ENCODE assay signal across 20 cellular contexts in the genomic region with DNA sequence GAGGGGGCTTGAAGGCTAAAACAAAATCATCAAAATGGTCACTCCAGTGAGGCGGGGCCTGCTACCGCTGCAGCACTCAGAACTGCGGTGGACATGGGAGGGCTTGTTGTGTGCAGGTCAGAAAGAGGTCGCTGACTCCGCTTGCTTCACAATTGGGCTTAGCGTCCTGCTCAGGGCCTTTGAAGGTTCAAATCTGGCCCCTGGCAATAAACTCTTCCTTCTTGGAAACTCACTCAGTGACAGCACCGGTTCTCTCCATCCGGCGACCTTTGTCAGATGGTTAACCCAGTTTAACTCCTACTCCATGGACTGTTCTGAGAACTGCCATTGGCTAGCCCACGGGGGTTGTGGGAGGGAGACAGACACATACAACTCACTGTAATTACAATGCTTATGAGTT. TPM values are rescaled to one million over a fixed set of nuclear protein-coding genes. Genes with fewer than 3 reads are reported as not detected.
DNase-seq lines count a peak whose midpoint lies in the region; ATAC-seq and TF ChIP-seq lines count a peak whose summit lies in the region.
"Had no signal": no experiment of that assay in that cellular context is flagged by ENCODE, and none has a peak within 500 bp of the region (broad histone marks: within the 10 kb centered on the region; RNA-seq: fewer than 3 reads in every experiment).

No MANE protein-coding gene starts in this region.

- H2BK20ac ChIP-seq in IMR-90 (ENCODE audit: low read depth, low read length): no peak overlapping the region

- peak overlapping the region; percentile 58 for H2AK9ac ChIP-seq in IMR-90 (replicated peaks; ENCODE audit: low read depth, low read length, poor library complexity)

- H3K18ac ChIP-seq in IMR-90 (ENCODE audit: low read depth, low read length) (no peak overlapping the region), neuronal stem cell (ENCODE audit: low read length) (peak overlapping the region; percentile 5)

- CTCF ChIA-PET in IMR-90 (lab: Yijun Ruan, JAX): no interaction called here

- intact Hi-C loops in IMR-90 (cut with micrococcal nuclease): no loop called here

- H3K4me2 ChIP-seq in IMR-90 (ENCODE audit: low read depth, low read length) (no peak overlapping the region), neuronal stem cell (ENCODE audit: insufficient read depth, low read length, poor library complexity, severe bottlenecking) (peak overlapping the region; percentile 36)

- H3K14ac ChIP-seq in IMR-90 (replicated peaks; ENCODE audit: low read depth, low read length) (no peak overlapping the region), neuronal stem cell (ENCODE audit: low read length) (peak overlapping the region; percentile 50)

- no peak overlapping the region for H3K27ac ChIP-seq in IMR-90 (ENCODE audit: insufficient read depth, low read length)
- H3K27ac ChIP-seq in neuronal stem cell (replicated peaks; ENCODE audit: low read length): no peak overlapping the region
- H3K27ac ChIP-seq: SJSA1 had no signal

- H3K9me3 ChIP-seq in IMR-90 (ENCODE audit: control insufficient read depth, insufficient read depth, low read length) (peaks cover 5% of the 10 kb centered on the region; the same call in 1 of the 2 replicates), iPS-18c (ENCODE audit: control insufficient read depth, insufficient read depth, low read length) (no peaks in the 10 kb centered on the region), neuronal stem cell (replicated peaks in 1 of 2; ENCODE audit: control insufficient read depth in 2 of 2, insufficient read depth in 1 of 2, low read depth in 1 of 2, low read length in 2 of 2) (peaks cover 5 to 6% of the 10 kb centered on the region in 2 donors)
- H3K9me3 ChIP-seq: HAP-1 had no signal

- H3K4ac ChIP-seq in IMR-90 (ENCODE audit: low read depth, low read length) (no peak overlapping the region), neuronal stem cell (ENCODE audit: low read length) (no peak overlapping the region)

- H3K4me1 ChIP-seq in IMR-90 (ENCODE audit: control insufficient read depth, insufficient read depth, low read length): no peaks in the 10 kb centered on the region; the same call in 1 of the 2 replicates
- peaks cover 11 to 13% of the 10 kb centered on the region in 2 donors for H3K4me1 ChIP-seq in neuronal stem cell (ENCODE audit: control insufficient read depth in 2 of 2, insufficient read depth in 1 of 2, low read depth in 1 of 2, low read length in 2 of 2)

- no peak overlapping the region for H3K56ac ChIP-seq in IMR-90 (ENCODE audit: extremely low read depth, insufficient read depth, low read length)

- H4K5ac ChIP-seq in IMR-90 (ENCODE audit: low read depth, low read length): no peak overlapping the region

- in situ Hi-C loops in IMR-90 (cut with MboI; ENCODE audit: low sequenced_read_pairs): no loop called here

- H2BK15ac ChIP-seq in IMR-90 (ENCODE audit: low read depth, low read length) (peak overlapping the region; percentile 59; the same call in 1 of the 3 replicates), neuronal stem cell (ENCODE audit: low read length) (no peak overlapping the region)

- H3K36me3 ChIP-seq in IMR-90 (ENCODE audit: control insufficient read depth, insufficient read depth, low read length): no peaks in the 10 kb centered on the region
- H3K36me3 ChIP-seq in neuronal stem cell (replicated peaks in 1 of 2; ENCODE audit: control insufficient read depth in 2 of 2, insufficient read depth in 2 of 2, low read length in 2 of 2): no peaks in the 10 kb centered on the region
- H3K36me3 ChIP-seq: HAP-1, SJSA1 had no signal

- POLR2A ChIA-PET in IMR-90 (lab: Charles Lee; ENCODE audit: unreplicated experiment): no interaction called here

- no peak overlapping the region for H2AFZ ChIP-seq in IMR-90 (replicated peaks; ENCODE audit: low read length, poor library complexity)
- peak overlapping the region; percentile 66 for H2AFZ ChIP-seq in neuronal stem cell (ENCODE audit: low read length)

- no peak for ATAC-seq in IMR-90 (ENCODE audit: low read depth)
- ATAC-seq: CD8-positive, alpha-beta T cell had no signal

- H3K4me3 ChIP-seq in IMR-90 (ENCODE audit: insufficient read depth, low read depth, low read length) (no peak overlapping the region), iPS-18c (ENCODE audit: insufficient read depth, low read depth, low read length) (peak overlapping the region; percentile 3; the same call in 1 of the 2 replicates), neuronal stem cell (ENCODE audit: low read length in 2 of 2) (no peak overlapping the region)
- H3K4me3 ChIP-seq: HAP-1, SJSA1 had no signal

- TF ChIP-seq RAD21 in IMR-90 (IDR thresholded peaks at IDR 0.05; ENCODE audit: low read length): no peak

- H3K9me1 ChIP-seq in IMR-90 (ENCODE audit: insufficient read depth, low read length): no peaks in the 10 kb centered on the region

- no peak for TF ChIP-seq CTCF in IMR-90 (conservative IDR thresholded peaks at IDR 0.05; ENCODE audit: low read depth, low read length)

- no peaks in the 10 kb centered on the region for H4K20me1 ChIP-seq in IMR-90 (ENCODE audit: insufficient read depth, low read length)

- peak overlapping the region; percentile 16; the same call in 1 of the 2 replicates for H2AK5ac ChIP-seq in IMR-90 (ENCODE audit: low read depth, low read length)
- H2AK5ac ChIP-seq in neuronal stem cell (ENCODE audit: low read depth, low read length): no peak overlapping the region

- dilution Hi-C loops in IMR-90 (cut with HindIII; ENCODE audit: low sequenced_read_pairs, unreplicated experiment): no loop called here

- H2BK12ac ChIP-seq in neuronal stem cell (ENCODE audit: low read length): no peak overlapping the region

- peak; percentile 75 for DNase-seq in ELF-1 (ENCODE audit: low read depth, low spot score)
- no peak for DNase-seq in IMR-90
- DNase-seq in neuronal stem cell (ENCODE audit: low spot score): no peak
- no peak for DNase-seq in NCI-H446 treated with DMSO at 0.1 percent for 48 hours (lab: John Stamatoyannopoulos, UW)
- DNase-seq in SK-N-DZ (ENCODE audit: low spot score): no peak
- no peak for DNase-seq in NCI-H2171 treated with DMSO at 0.1 percent for 48 hours (lab: John Stamatoyannopoulos, UW)
- DNase-seq in NCI-H1417 treated with DMSO at 0.1 percent for 48 hours (lab: John Stamatoyannopoulos, UW): no peak
- DNase-seq: AML-193; C1 segment of cervical spinal cord; CD8-positive, alpha-beta T cell; DND-41; KBM-7; MM.1S; NCI-H1048; NCI-H146; NCI-H2029; NCI-H526 had no signal

- 90% methylated on average over 3 of the region's 10 CpGs; no CpG with 5 or more reads in 1 of the 2 experiments for WGBS in IMR-90 (ENCODE audit: extremely low coverage in 2 of 2, insufficient read length in 1 of 2), 2 experiments
- WGBS in neuronal stem cell (ENCODE audit: extremely low coverage in 2 of 2, insufficient read length in 2 of 2, insufficient replicate concordance in 1 of 2), 2 donors: no CpG with 5 or more reads among the region's 10 CpGs

- no peak overlapping the region for H2BK5ac ChIP-seq in IMR-90 (ENCODE audit: low read depth, low read length, poor library complexity, severe bottlenecking)
- H2BK5ac ChIP-seq in neuronal stem cell (ENCODE audit: low read length): no peak overlapping the region

- no peak overlapping the region for H3K9ac ChIP-seq in IMR-90 (ENCODE audit: low read depth, low read length)
- H3K9ac ChIP-seq in neuronal stem cell (ENCODE audit: low read depth, low read length, poor library complexity): no peak overlapping the region

- H3K27me3 ChIP-seq in IMR-90 (ENCODE audit: control insufficient read depth, insufficient read depth, low read length): no peaks in the 10 kb centered on the region; the same call in 1 of the 2 replicates
- H3K27me3 ChIP-seq in neuronal stem cell (ENCODE audit: control insufficient read depth in 3 of 3, insufficient read depth in 3 of 3, low read depth in 1 of 3, low read length in 3 of 3): peaks cover 0 to 14% (median 0%) of the 10 kb centered on the region in 3 experiments
- H3K27me3 ChIP-seq: SJSA1 had no signal

- H4K91ac ChIP-seq in IMR-90 (ENCODE audit: insufficient read depth, low read depth, low read length) (no peak overlapping the region), neuronal stem cell (ENCODE audit: low read depth, low read length, poor library complexity) (no peak overlapping the region)

- no peaks in the 10 kb centered on the region for H3K79me1 ChIP-seq in IMR-90 (ENCODE audit: low read depth in 1 of 2, low read length in 2 of 2)
- H3K79me1 ChIP-seq in neuronal stem cell (ENCODE audit: low read depth, low read length): no peaks in the 10 kb centered on the region

- no peak overlapping the region for H2BK120ac ChIP-seq in IMR-90 (ENCODE audit: low read depth, low read length)
- H2BK120ac ChIP-seq in neuronal stem cell (ENCODE audit: low read depth, low read length): no peak overlapping the region

- H4K8ac ChIP-seq in IMR-90 (ENCODE audit: low read depth in 2 of 2, low read length in 2 of 2) (no peak overlapping the region), neuronal stem cell (ENCODE audit: low read depth, low read length) (no peak overlapping the region)

- TF ChIP-seq POLR2A in IMR-90 (IDR thresholded peaks at IDR 0.05; ENCODE audit: low read depth, low read length): no peak

- no TSS peak for BruUV-seq in IMR-90 (replicated peaks; lab: Mats Ljungman, UMichigan)

- H3K23ac ChIP-seq in IMR-90 (ENCODE audit: low read depth, low read length): no peak overlapping the region
- no peak overlapping the region for H3K23ac ChIP-seq in neuronal stem cell (ENCODE audit: low read depth, low read length, poor library complexity)

TF ChIP-seq in IMR-90, 13 proteins besides CTCF, POLR2A, EP300 and RAD21 (continues in another document):
- no peak for TF ChIP-seq SMC3 (IDR thresholded peaks at IDR 0.05; ENCODE audit: low read depth, low read length)
- TF ChIP-seq MAZ (IDR thresholded peaks at IDR 0.05; ENCODE audit: borderline replicate concordance, low read depth, low read length): no peak
- TF ChIP-seq MAFK (IDR thresholded peaks at IDR 0.05; ENCODE audit: low read depth, low read length): no peak
- TF ChIP-seq, protein P1, sequence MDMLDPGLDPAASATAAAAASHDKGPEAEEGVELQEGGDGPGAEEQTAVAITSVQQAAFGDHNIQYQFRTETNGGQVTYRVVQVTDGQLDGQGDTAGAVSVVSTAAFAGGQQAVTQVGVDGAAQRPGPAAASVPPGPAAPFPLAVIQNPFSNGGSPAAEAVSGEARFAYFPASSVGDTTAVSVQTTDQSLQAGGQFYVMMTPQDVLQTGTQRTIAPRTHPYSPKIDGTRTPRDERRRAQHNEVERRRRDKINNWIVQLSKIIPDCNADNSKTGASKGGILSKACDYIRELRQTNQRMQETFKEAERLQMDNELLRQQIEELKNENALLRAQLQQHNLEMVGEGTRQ (IDR thresholded peaks at IDR 0.05; ENCODE audit: low read depth, low read length): no peak
- no peak for TF ChIP-seq CHD1 (IDR thresholded peaks at IDR 0.05; ENCODE audit: low read depth, low read length)
- no peak for TF ChIP-seq RFX5 (IDR thresholded peaks at IDR 0.05; ENCODE audit: low read depth, low read length)

RNA-seq across cellular contexts. Expression of a gene that starts 29.0 kb away (rescaled TPM):
- total RNA-seq in IMR-90 (2012; rRNA removed): 97.7 and 221 TPM in 2 replicates
- 378 and 401 TPM in 2 replicates for polyA plus RNA-seq in IMR-90 (2012; rRNA removed)
- polyA plus RNA-seq in IMR-90 (2012; cell fraction: cytosol; rRNA removed): 100 and 185 TPM in 2 replicates
- 33.9 and 158 TPM in 2 replicates for polyA plus RNA-seq in IMR-90 (2012; cell fraction: nucleus; rRNA removed; ENCODE audit: low replicate concordance)
- polyA plus RNA-seq in neuronal stem cell (2013, experiment 1 of 2): 262 TPM
- polyA plus RNA-seq in neuronal stem cell (2013, experiment 2 of 2): 267 TPM
- 49.3 and 50.3 TPM in 2 replicates for polyA plus RNA-seq in SK-N-DZ (2014; cell fraction: cytosol; rRNA removed)
- 24.4 and 25.4 TPM in 2 replicates for polyA plus RNA-seq in SK-N-DZ (2014; cell fraction: nucleus; rRNA removed)
